Comparison of ENCODE assay signal across 13 cellular contexts in the genomic region with DNA sequence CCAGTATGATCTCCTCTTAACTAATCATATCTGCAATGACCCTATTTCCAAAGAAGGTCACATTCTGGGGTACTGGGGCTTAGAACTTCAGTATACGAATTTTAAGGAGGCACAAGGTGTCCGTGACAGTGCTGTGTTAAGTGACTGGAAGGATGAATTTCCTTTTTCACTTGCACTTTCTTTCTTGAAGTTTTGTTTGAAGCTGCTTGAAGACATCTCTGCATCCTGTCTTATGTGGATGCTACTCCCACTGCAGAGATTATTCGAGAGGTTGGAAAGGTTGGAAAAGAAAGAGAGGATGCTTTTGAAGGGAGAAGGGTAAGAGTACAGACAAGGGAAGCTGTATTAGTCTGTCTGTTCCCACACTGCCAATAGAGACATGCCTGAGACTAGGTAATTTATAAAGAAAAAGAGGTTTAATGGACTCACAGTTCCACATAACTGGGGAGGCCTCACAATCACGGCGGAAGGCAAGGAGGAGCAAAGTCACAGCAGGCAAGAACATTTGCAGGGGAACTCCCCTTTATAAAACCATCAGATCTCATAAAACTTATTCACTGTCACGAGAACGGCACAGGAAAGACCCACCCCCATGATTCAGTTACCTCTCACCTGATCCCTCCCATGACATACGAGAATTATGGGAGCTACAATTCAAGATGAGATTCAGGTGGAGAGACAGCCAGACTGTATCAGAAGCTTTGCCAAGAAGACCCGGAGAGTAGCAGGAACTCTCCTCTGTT. TPM values are rescaled to one million over a fixed set of nuclear protein-coding genes. Genes with fewer than 3 reads are reported as not detected.
DNase-seq lines count a peak whose midpoint lies in the region; TF ChIP-seq lines count a peak whose summit lies in the region.
"Had no signal": no experiment of that assay in that cellular context is flagged by ENCODE, and none has a peak within 500 bp of the region (broad histone marks: within the 10 kb centered on the region; RNA-seq: fewer than 3 reads in every experiment).

No MANE protein-coding gene starts in this region.

- no peaks in the 10 kb centered on the region for H3K36me3 ChIP-seq in KOPT-K1 (ENCODE audit: insufficient read depth, low read length)
- H3K36me3 ChIP-seq in sigmoid colon: no peaks in the 10 kb centered on the region
- H3K36me3 ChIP-seq: BE2C had no signal

- H3K27me3 ChIP-seq in sigmoid colon: no peaks in the 10 kb centered on the region
- H3K27me3 ChIP-seq: BE2C had no signal

- TF ChIP-seq EP300 in sigmoid colon (IDR thresholded peaks at IDR 0.05): no peak

- no peak for TF ChIP-seq CTCF in sigmoid colon (IDR thresholded peaks at IDR 0.05)

- H3K9me3 ChIP-seq in KOPT-K1 (ENCODE audit: insufficient read depth, low read length, poor library complexity, severe bottlenecking) (no peaks in the 10 kb centered on the region), sigmoid colon (no peaks in the 10 kb centered on the region)
- H3K9me3 ChIP-seq: BE2C had no signal

- no peak for TF ChIP-seq POLR2A in sigmoid colon (IDR thresholded peaks at IDR 0.05)

- H3K4me1 ChIP-seq in sigmoid colon: peaks cover 0 to 11% (median 7%) of the 10 kb centered on the region in 4 donors
- H3K4me1 ChIP-seq: BE2C had no signal

- H3K4me3 ChIP-seq in sigmoid colon: no peak overlapping the region

- DNase-seq in activated CD4-positive, alpha-beta T cell treated with anti-CD3 and anti-CD28 coated beads, Interleukin-2, amount 50 U/mL, for 48 hours: peak; percentile 54 to 64
- peak; percentile 43 for DNase-seq in activated naive CD8-positive, alpha-beta T cell treated with anti-CD3 and anti-CD28 coated beads, Interleukin-2, amount 50 U/mL, for 16 hours (ENCODE audit: low read depth, low spot score)
- DNase-seq in stimulated activated CD4-positive, alpha-beta T cell treated with anti-CD3 and anti-CD28 coated beads, Interleukin-2, amount 100 ng/mL, for 24 hours: peak; percentile 54 to 57
- DNase-seq in NCI-H774 (lab: John Stamatoyannopoulos, UW) (no peak), NCI-H1930 (lab: John Stamatoyannopoulos, UW) (no peak), sigmoid colon (no peak), DMS53 treated with DMSO at 0.1 percent for 48 hours (lab: John Stamatoyannopoulos, UW; ENCODE audit: unreplicated experiment) (no peak)
- DNase-seq: BE2C, Kasumi-1, NCI-H2029 treated with DMSO at 0.1 percent for 48 hours, posterior cingulate gyrus, substantia nigra had no signal

- H3K27ac ChIP-seq in KOPT-K1 (ENCODE audit: low read depth, low read length, poor library complexity, severe bottlenecking) (peak overlapping the region; percentile 29), sigmoid colon (no peak overlapping the region)

- WGBS in sigmoid colon, 2 donors: 44 to 70% methylated on average over 9 of the region's 9 CpGs

- intact Hi-C loops in sigmoid colon (cut with DNase I): no loop called here

RNA-seq across cellular contexts. Expression of a gene that starts 3.6 kb away (rescaled TPM):
- total RNA-seq in sigmoid colon: 10 to 100 TPM in 3 of 4 donors, 1 to 10 TPM in 1; 5.7 to 14.2 (median 12.3) TPM
- 10 to 100 TPM in 1 of 3 donors, 1 to 10 TPM in 2; 4.8 to 13.2 (median 8.4) TPM for polyA plus RNA-seq in sigmoid colon

RNA-seq across cellular contexts. Expression of a gene that starts 36.0 kb away (rescaled TPM):
- total RNA-seq in sigmoid colon: 10 to 100 TPM in 3 of 4 donors, 1 to 10 TPM in 1; 7.2 to 13.2 (median 11.3) TPM
- polyA plus RNA-seq in sigmoid colon: 10 to 100 TPM in 2 of 3 donors, 1 to 10 TPM in 1; 1.2 to 22.3 (median 14.3) TPM

RNA-seq across cellular contexts. Expression of a gene that starts 47.9 kb away (rescaled TPM):
- 10 to 100 TPM in 1 of 4 donors, 1 to 10 TPM in 3; 1.8 to 11.1 (median 7.8) TPM for total RNA-seq in sigmoid colon
- polyA plus RNA-seq in sigmoid colon: 10 to 100 TPM in 2 of 3 donors, 1 to 10 TPM in 1; 3.6 to 26.1 (median 14.7) TPM

Comparison
In these comparisons a context has a peak if more than half of its experiments do, and no peak if none do; other contexts are left out.
1. DNase-seq: peak in activated CD4-positive, alpha-beta T cell treated with anti-CD3 and anti-CD28 coated beads, Interleukin-2, amount 50 U/mL, for 48 hours (2 of 2), activated naive CD8-positive, alpha-beta T cell treated with anti-CD3 and anti-CD28 coated beads, Interleukin-2, amount 50 U/mL, for 16 hours (single experiment) and stimulated activated CD4-positive, alpha-beta T cell treated with anti-CD3 and anti-CD28 coated beads, Interleukin-2, amount 100 ng/mL, for 24 hours (2 of 2); none in NCI-H774 (single experiment), NCI-H1930 (0 of 2), sigmoid colon (single experiment) and DMS53 treated with DMSO at 0.1 percent for 48 hours (single experiment).